8 cellular contexts compared by ENCODE assay signal in genomic region chr22:37282385-37282677, GRCh38. TPM values are rescaled to one million over a fixed set of nuclear protein-coding genes. Genes with fewer than 3 reads are reported as not detected.
DNase-seq lines count a peak whose midpoint lies in the region; ATAC-seq and TF ChIP-seq lines count a peak whose summit lies in the region.

A gene with protein sequence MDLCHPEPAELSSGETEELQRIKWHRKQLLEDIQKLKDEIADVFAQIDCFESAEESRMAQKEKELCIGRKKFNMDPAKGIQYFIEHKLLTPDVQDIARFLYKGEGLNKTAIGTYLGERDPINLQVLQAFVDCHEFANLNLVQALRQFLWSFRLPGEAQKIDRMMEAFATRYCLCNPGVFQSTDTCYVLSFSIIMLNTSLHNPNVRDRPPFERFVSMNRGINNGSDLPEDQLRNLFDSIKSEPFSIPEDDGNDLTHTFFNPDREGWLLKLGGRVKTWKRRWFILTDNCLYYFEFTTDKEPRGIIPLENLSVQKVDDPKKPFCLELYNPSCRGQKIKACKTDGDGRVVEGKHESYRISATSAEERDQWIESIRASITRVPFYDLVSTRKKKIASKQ (plus strand): TSS chr22:37282508. CDS start chr22:37282570, 62 bp downstream.

- no peak for TF ChIP-seq POLR2A in gastrocnemius medialis (IDR thresholded peaks at IDR 0.05)

- in situ Hi-C loops in gastrocnemius medialis (cut with MboI; ENCODE audit: low sequenced_read_pairs in 4 of 4): no loop called here

- ATAC-seq in HG02759 (IDR thresholded peaks at IDR 0.05; ENCODE audit: unreplicated experiment): peak; percentile 64
- no peak for ATAC-seq in gastrocnemius medialis
- ATAC-seq in GM21576 (IDR thresholded peaks at IDR 0.05; ENCODE audit: unreplicated experiment): no peak

- DNase-seq in Ammon's horn (ENCODE audit: low spot score) (peak; percentile 58), gastrocnemius medialis (peak in 1 of 2 donors; percentile 26), EL (no peak), NCI-H2081 (lab: John Stamatoyannopoulos, UW) (no peak)
- peak; percentile 82 to 84 for DNase-seq in activated CD4-positive, alpha-beta T cell treated with anti-CD3 and anti-CD28 coated beads for 4 hours

- TF ChIP-seq CTCF in gastrocnemius medialis (IDR thresholded peaks at IDR 0.05 in 4 of 5, conservative IDR thresholded peaks at IDR 0.05 in 1 of 5): no peak

- H3K27me3 ChIP-seq in duodenal mucosa (ENCODE audit: control insufficient read depth in 1 of 2, insufficient read depth in 2 of 2, low read length in 2 of 2) (peaks cover 0 to 5% of the 10 kb centered on the region in 2 donors), gastrocnemius medialis (peaks cover 30 to 56% (median 50%) of the 10 kb centered on the region in 3 donors)

- H3K9ac ChIP-seq in duodenal mucosa (ENCODE audit: low read depth in 1 of 2, low read length in 2 of 2): peak within 1 kb of the TSS; percentile 51 to 54

- H3K4me3 ChIP-seq in duodenal mucosa (ENCODE audit: low read depth in 1 of 2, low read length in 2 of 2): peak within 1 kb of the TSS; percentile 60 to 67
- peak within 1 kb of the TSS in 3 of 4 donors; percentile 3 to 42 (median 4) for H3K4me3 ChIP-seq in gastrocnemius medialis

- peaks cover 0 to 3% of the 10 kb centered on the region in 2 donors for H3K36me3 ChIP-seq in duodenal mucosa (ENCODE audit: control insufficient read depth in 1 of 2, insufficient read depth in 2 of 2, low read length in 2 of 2)
- H3K36me3 ChIP-seq in gastrocnemius medialis: no peaks in the 10 kb centered on the region

- H3K4me1 ChIP-seq in duodenal mucosa (ENCODE audit: control insufficient read depth in 1 of 2, insufficient read depth in 2 of 2, low read length in 2 of 2): peaks cover 0 to 11% of the 10 kb centered on the region in 2 donors
- H3K4me1 ChIP-seq in gastrocnemius medialis: peaks cover 0 to 4% of the 10 kb centered on the region in 2 donors

- no peak within 1 kb of the TSS for H3K27ac ChIP-seq in duodenal mucosa (ENCODE audit: low read depth, low read length)
- H3K27ac ChIP-seq in gastrocnemius medialis: no peak within 1 kb of the TSS

- H3K9me3 ChIP-seq in duodenal mucosa (ENCODE audit: control insufficient read depth in 1 of 2, low read length in 2 of 2) (no peaks in the 10 kb centered on the region), gastrocnemius medialis (no peaks in the 10 kb centered on the region)

- intact Hi-C loops in gastrocnemius medialis (cut with DNase I; ENCODE audit: low total_unique reads): no loop called here

RNA-seq across cellular contexts. Expression of the gene that starts here (rescaled TPM):
- total RNA-seq in gastrocnemius medialis: 1 to 10 TPM in 3 of 4 donors, not detected in 1; 1.7 to 2.2 (median 2.0) TPM

Comparison
In these comparisons a context has a peak if more than half of its experiments do, and no peak if none do; other contexts are left out.
1. DNase-seq: peak in Ammon's horn (single experiment) and activated CD4-positive, alpha-beta T cell treated with anti-CD3 and anti-CD28 coated beads for 4 hours (2 of 2); none in EL (single experiment) and NCI-H2081 (0 of 2).